In the genomic region with DNA sequence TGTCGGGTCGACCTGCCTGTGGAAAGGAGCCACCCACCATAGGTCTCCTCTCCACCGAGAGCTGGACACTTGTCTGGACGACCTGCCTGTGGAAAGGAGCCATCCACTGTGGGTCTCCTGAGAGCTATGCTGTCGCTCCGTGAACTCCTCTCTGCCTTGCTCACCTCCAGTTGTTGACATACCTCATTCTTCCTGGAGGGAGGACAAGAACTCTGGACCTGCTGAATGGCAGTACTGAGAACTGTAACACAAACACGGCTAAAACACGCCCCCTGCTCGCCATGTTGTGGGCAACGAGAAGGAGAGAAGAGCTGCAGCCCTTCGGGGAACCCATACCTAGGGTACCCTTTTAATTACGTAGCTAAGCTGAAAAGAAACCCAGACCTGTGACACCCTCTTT, we compare ENCODE assay signal across 1 cellular context.
TF ChIP-seq lines count a peak whose summit lies in the region.

No MANE protein-coding gene starts in this region.

TF ChIP-seq in GM23338, 12 proteins besides CTCF, POLR2A, EP300 and RAD21 (continued from another document):
- TF ChIP-seq, protein P1, sequence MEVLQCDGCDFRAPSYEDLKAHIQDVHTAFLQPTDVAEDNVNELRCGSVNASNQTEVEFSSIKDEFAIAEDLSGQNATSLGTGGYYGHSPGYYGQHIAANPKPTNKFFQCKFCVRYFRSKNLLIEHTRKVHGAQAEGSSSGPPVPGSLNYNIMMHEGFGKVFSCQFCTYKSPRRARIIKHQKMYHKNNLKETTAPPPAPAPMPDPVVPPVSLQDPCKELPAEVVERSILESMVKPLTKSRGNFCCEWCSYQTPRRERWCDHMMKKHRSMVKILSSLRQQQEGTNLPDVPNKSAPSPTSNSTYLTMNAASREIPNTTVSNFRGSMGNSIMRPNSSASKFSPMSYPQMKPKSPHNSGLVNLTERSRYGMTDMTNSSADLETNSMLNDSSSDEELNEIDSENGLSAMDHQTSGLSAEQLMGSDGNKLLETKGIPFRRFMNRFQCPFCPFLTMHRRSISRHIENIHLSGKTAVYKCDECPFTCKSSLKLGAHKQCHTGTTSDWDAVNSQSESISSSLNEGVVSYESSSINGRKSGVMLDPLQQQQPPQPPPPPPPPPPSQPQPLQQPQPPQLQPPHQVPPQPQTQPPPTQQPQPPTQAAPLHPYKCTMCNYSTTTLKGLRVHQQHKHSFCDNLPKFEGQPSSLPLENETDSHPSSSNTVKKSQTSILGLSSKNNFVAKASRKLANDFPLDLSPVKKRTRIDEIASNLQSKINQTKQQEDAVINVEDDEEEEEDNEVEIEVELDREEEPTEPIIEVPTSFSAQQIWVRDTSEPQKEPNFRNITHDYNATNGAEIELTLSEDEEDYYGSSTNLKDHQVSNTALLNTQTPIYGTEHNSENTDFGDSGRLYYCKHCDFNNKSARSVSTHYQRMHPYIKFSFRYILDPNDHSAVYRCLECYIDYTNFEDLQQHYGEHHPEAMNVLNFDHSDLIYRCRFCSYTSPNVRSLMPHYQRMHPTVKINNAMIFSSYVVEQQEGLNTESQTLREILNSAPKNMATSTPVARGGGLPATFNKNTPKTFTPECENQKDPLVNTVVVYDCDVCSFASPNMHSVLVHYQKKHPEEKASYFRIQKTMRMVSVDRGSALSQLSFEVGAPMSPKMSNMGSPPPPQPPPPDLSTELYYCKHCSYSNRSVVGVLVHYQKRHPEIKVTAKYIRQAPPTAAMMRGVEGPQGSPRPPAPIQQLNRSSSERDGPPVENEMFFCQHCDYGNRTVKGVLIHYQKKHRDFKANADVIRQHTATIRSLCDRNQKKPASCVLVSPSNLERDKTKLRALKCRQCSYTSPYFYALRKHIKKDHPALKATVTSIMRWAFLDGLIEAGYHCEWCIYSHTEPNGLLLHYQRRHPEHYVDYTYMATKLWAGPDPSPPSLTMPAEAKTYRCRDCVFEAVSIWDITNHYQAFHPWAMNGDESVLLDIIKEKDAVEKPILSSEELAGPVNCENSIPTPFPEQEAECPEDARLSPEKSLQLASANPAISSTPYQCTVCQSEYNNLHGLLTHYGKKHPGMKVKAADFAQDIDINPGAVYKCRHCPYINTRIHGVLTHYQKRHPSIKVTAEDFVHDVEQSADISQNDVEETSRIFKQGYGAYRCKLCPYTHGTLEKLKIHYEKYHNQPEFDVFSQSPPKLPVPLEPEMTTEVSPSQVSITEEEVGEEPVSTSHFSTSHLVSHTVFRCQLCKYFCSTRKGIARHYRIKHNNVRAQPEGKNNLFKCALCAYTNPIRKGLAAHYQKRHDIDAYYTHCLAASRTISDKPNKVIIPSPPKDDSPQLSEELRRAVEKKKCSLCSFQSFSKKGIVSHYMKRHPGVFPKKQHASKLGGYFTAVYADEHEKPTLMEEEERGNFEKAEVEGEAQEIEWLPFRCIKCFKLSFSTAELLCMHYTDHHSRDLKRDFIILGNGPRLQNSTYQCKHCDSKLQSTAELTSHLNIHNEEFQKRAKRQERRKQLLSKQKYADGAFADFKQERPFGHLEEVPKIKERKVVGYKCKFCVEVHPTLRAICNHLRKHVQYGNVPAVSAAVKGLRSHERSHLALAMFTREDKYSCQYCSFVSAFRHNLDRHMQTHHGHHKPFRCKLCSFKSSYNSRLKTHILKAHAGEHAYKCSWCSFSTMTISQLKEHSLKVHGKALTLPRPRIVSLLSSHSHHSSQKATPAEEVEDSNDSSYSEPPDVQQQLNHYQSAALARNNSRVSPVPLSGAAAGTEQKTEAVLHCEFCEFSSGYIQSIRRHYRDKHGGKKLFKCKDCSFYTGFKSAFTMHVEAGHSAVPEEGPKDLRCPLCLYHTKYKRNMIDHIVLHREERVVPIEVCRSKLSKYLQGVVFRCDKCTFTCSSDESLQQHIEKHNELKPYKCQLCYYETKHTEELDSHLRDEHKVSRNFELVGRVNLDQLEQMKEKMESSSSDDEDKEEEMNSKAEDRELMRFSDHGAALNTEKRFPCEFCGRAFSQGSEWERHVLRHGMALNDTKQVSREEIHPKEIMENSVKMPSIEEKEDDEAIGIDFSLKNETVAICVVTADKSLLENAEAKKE (CRISPR knock-in tag; IDR thresholded peaks at IDR 0.05), result no peak
- TF ChIP-seq EZH2phosphoT487 (IDR thresholded peaks at IDR 0.05; ENCODE audit: unreplicated experiment), result no peak
- TF ChIP-seq, protein P2, sequence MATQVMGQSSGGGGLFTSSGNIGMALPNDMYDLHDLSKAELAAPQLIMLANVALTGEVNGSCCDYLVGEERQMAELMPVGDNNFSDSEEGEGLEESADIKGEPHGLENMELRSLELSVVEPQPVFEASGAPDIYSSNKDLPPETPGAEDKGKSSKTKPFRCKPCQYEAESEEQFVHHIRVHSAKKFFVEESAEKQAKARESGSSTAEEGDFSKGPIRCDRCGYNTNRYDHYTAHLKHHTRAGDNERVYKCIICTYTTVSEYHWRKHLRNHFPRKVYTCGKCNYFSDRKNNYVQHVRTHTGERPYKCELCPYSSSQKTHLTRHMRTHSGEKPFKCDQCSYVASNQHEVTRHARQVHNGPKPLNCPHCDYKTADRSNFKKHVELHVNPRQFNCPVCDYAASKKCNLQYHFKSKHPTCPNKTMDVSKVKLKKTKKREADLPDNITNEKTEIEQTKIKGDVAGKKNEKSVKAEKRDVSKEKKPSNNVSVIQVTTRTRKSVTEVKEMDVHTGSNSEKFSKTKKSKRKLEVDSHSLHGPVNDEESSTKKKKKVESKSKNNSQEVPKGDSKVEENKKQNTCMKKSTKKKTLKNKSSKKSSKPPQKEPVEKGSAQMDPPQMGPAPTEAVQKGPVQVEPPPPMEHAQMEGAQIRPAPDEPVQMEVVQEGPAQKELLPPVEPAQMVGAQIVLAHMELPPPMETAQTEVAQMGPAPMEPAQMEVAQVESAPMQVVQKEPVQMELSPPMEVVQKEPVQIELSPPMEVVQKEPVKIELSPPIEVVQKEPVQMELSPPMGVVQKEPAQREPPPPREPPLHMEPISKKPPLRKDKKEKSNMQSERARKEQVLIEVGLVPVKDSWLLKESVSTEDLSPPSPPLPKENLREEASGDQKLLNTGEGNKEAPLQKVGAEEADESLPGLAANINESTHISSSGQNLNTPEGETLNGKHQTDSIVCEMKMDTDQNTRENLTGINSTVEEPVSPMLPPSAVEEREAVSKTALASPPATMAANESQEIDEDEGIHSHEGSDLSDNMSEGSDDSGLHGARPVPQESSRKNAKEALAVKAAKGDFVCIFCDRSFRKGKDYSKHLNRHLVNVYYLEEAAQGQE (IDR thresholded peaks at IDR 0.05; ENCODE audit: unreplicated experiment), result no peak
- no peak for TF ChIP-seq CREB1 (CRISPR knock-in tag; IDR thresholded peaks at IDR 0.05; ENCODE audit: low read depth)
- TF ChIP-seq, protein P3, sequence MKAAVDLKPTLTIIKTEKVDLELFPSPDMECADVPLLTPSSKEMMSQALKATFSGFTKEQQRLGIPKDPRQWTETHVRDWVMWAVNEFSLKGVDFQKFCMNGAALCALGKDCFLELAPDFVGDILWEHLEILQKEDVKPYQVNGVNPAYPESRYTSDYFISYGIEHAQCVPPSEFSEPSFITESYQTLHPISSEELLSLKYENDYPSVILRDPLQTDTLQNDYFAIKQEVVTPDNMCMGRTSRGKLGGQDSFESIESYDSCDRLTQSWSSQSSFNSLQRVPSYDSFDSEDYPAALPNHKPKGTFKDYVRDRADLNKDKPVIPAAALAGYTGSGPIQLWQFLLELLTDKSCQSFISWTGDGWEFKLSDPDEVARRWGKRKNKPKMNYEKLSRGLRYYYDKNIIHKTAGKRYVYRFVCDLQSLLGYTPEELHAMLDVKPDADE (IDR thresholded peaks at IDR 0.05), result no peak
- TF ChIP-seq JUNB (IDR thresholded peaks at IDR 0.05; ENCODE audit: unreplicated experiment), result no peak
- no peak for TF ChIP-seq STAT1 (IDR thresholded peaks at IDR 0.05; ENCODE audit: unreplicated experiment)
- TF ChIP-seq ZNF331 (CRISPR knock-in tag; IDR thresholded peaks at IDR 0.05; ENCODE audit: low read depth), result no peak
